ENCODE assay signal across 8 cellular contexts in genomic region chr20:24661255-24661654, GRCh38.
"Had no signal": no experiment of that assay in that cellular context is flagged by ENCODE, and none has a peak within 500 bp of the region (broad histone marks: within the 10 kb centered on the region; RNA-seq: fewer than 3 reads in every experiment).

No MANE protein-coding gene starts in this region.

- ATAC-seq: GM12878 had no signal

- H3K4me3 ChIP-seq: GM12878 had no signal

- DNase-seq: GDM1, GF-D8 had no signal

- FAIRE-seq: G401.6, GM12878, GM12891, GM12892, GM18507, GM19239 had no signal
